In the genomic region with DNA sequence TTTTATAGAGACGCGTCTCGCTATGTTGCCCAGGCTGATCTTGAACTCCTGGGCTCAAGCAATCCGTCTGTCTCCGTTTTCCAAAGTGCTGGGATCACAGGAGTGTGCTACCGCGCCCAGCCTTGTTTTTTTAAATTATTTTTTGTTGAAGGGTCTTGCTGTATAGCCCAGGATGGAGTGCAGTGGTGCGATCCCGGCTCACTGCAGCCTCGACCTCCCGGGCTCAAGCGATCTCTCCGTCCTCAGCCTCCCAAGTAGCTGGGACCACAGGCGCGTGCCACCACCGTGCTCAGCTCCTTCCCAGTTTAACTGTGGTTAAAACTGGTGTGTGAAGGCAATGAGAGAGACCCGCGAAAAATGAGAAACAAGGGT, we compare ENCODE assay signal across 9 cellular contexts. TPM values are rescaled to one million over a fixed set of nuclear protein-coding genes. Genes with fewer than 3 reads are reported as not detected.
A peak's percentile ranks its signal among the peaks of the same experiment; 100 is the strongest.
DNase-seq lines count a peak whose midpoint lies in the region; ATAC-seq and TF ChIP-seq lines count a peak whose summit lies in the region.
"Had no signal": no experiment of that assay in that cellular context is flagged by ENCODE, and none has a peak within 500 bp of the region (broad histone marks: within the 10 kb centered on the region; RNA-seq: fewer than 3 reads in every experiment).

No MANE protein-coding gene starts in this region.

- no peak for ATAC-seq in PC-3

- H3K23ac ChIP-seq in trophoblast cell (ENCODE audit: low read length), result no peak overlapping the region
- H3K23ac ChIP-seq in neuronal stem cell (ENCODE audit: low read depth, low read length, poor library complexity), result no peak overlapping the region

- H3K27me3 ChIP-seq in PC-3 (ENCODE audit: low read length), result no peaks in the 10 kb centered on the region
- H3K27me3 ChIP-seq in trophoblast cell (ENCODE audit: insufficient read depth, low read length), result no peaks in the 10 kb centered on the region
- H3K27me3 ChIP-seq in neuronal stem cell (ENCODE audit: control insufficient read depth in 3 of 3, insufficient read depth in 3 of 3, low read depth in 1 of 3, low read length in 3 of 3), result no peaks in the 10 kb centered on the region

- H3K14ac ChIP-seq in trophoblast cell (ENCODE audit: low read length) (peak overlapping the region; percentile 79), neuronal stem cell (ENCODE audit: low read length) (no peak overlapping the region)

- H2BK5ac ChIP-seq in trophoblast cell (ENCODE audit: low read depth, low read length, poor library complexity), result peak overlapping the region; percentile 64
- no peak overlapping the region for H2BK5ac ChIP-seq in neuronal stem cell (ENCODE audit: low read length)

- H3K9me3 ChIP-seq in ES-I3 (ENCODE audit: control insufficient read depth, insufficient read depth, low read length), result no peaks in the 10 kb centered on the region
- H3K9me3 ChIP-seq in PC-3 (ENCODE audit: low read length), result no peaks in the 10 kb centered on the region
- H3K9me3 ChIP-seq in trophoblast cell (ENCODE audit: insufficient read depth, low read depth, low read length), result no peaks in the 10 kb centered on the region
- H3K9me3 ChIP-seq in neuronal stem cell (replicated peaks in 1 of 2; ENCODE audit: control insufficient read depth in 2 of 2, insufficient read depth in 1 of 2, low read depth in 1 of 2, low read length in 2 of 2), result peaks cover 0 to 11% of the 10 kb centered on the region in 2 donors

- no peak for TF ChIP-seq CTCF in PC-3 (conservative IDR thresholded peaks at IDR 0.05; ENCODE audit: low read depth, low read length)
- TF ChIP-seq CTCF in epithelial cell of proximal tubule (conservative IDR thresholded peaks at IDR 0.05; ENCODE audit: low read depth, low read length), result no peak

- no peak for DNase-seq in PC-3
- no peak for DNase-seq in epithelial cell of proximal tubule (ENCODE audit: low read depth)
- no peak for DNase-seq in trophoblast cell
- DNase-seq in NCI-H1105 treated with DMSO at 0.1 percent for 48 hours (lab: John Stamatoyannopoulos, UW), result no peak
- DNase-seq in neuronal stem cell (ENCODE audit: low spot score), result no peak
- no peak for DNase-seq in T-helper 9 cell
- DNase-seq in SK-N-DZ (ENCODE audit: low spot score), result no peak

- peaks cover 9% of the 10 kb centered on the region for H3K79me1 ChIP-seq in trophoblast cell (ENCODE audit: low read length)
- no peaks in the 10 kb centered on the region for H3K79me1 ChIP-seq in neuronal stem cell (ENCODE audit: low read depth, low read length)

- POLR2A ChIA-PET in PC-3 (lab: Charles Lee; ENCODE audit: unreplicated experiment), result interaction anchor here (0.6 kb wide), 1 partner anchor 11 kb away, joined by 3 read pairs; a partner anchor contains a TSS

- H2BK12ac ChIP-seq in trophoblast cell (ENCODE audit: low read length) (peak overlapping the region; percentile 91), neuronal stem cell (ENCODE audit: low read length) (no peak overlapping the region)

- H3K9me2 ChIP-seq in PC-3 (replicated peaks; ENCODE audit: low read length), result no peaks in the 10 kb centered on the region

- H3K9ac ChIP-seq in ES-I3 (ENCODE audit: low read depth, low read length), result peak overlapping the region; percentile 14; the same call in 1 of the 2 replicates
- peak overlapping the region; percentile 82 for H3K9ac ChIP-seq in PC-3 (ENCODE audit: low read length)
- no peak overlapping the region for H3K9ac ChIP-seq in trophoblast cell (ENCODE audit: low read length)
- no peak overlapping the region for H3K9ac ChIP-seq in neuronal stem cell (ENCODE audit: low read depth, low read length, poor library complexity)

- H2BK15ac ChIP-seq in neuronal stem cell (ENCODE audit: low read length), result no peak overlapping the region

- H3K4me2 ChIP-seq in PC-3 (ENCODE audit: low read length), result peak overlapping the region; percentile 91
- peak overlapping the region; percentile 73 for H3K4me2 ChIP-seq in trophoblast cell (ENCODE audit: low read length)
- no peak overlapping the region for H3K4me2 ChIP-seq in neuronal stem cell (ENCODE audit: insufficient read depth, low read length, poor library complexity, severe bottlenecking)

- H4K12ac ChIP-seq in trophoblast cell (ENCODE audit: low read depth, low read length), result peak overlapping the region; percentile 91

- H3K4ac ChIP-seq in trophoblast cell (ENCODE audit: low read depth, low read length) (peak overlapping the region; percentile 70), neuronal stem cell (ENCODE audit: low read length) (no peak overlapping the region)

- H4K20me1 ChIP-seq in PC-3 (ENCODE audit: low read length), result no peaks in the 10 kb centered on the region

- no peaks in the 10 kb centered on the region for H3K36me3 ChIP-seq in ES-I3 (ENCODE audit: insufficient read depth, low read length)
- H3K36me3 ChIP-seq in PC-3 (ENCODE audit: low read depth, low read length), result no peaks in the 10 kb centered on the region
- H3K36me3 ChIP-seq in trophoblast cell (ENCODE audit: control insufficient read depth in 1 of 2, insufficient read depth in 2 of 2, low read length in 2 of 2), result no peaks in the 10 kb centered on the region
- no peaks in the 10 kb centered on the region for H3K36me3 ChIP-seq in neuronal stem cell (replicated peaks in 1 of 2; ENCODE audit: control insufficient read depth in 2 of 2, insufficient read depth in 2 of 2, low read length in 2 of 2)

- H3K4me3 ChIP-seq in PC-3 (ENCODE audit: low read length), result peak overlapping the region; percentile 71
- H3K4me3 ChIP-seq in epithelial cell of proximal tubule (ENCODE audit: low read depth, low read length), result peak overlapping the region; percentile 58
- H3K4me3 ChIP-seq in trophoblast cell (ENCODE audit: low read depth, low read length), result no peak overlapping the region
- H3K4me3 ChIP-seq in neuronal stem cell (ENCODE audit: low read length in 2 of 2), result no peak overlapping the region

- H4K8ac ChIP-seq in trophoblast cell (ENCODE audit: low read depth, low read length) (peak overlapping the region; percentile 96), neuronal stem cell (ENCODE audit: low read depth, low read length) (no peak overlapping the region)

- intact Hi-C loops in PC-3 (cut with micrococcal nuclease), result loop anchor here (1.0 kb wide), 1 partner anchor 11 kb away; a partner anchor contains a TSS

- H4K91ac ChIP-seq in trophoblast cell (ENCODE audit: low read depth, low read length) (peak overlapping the region; percentile 83), neuronal stem cell (ENCODE audit: low read depth, low read length, poor library complexity) (no peak overlapping the region)

- H3K4me1 ChIP-seq in ES-I3 (ENCODE audit: insufficient read depth, low read length) (no peaks in the 10 kb centered on the region), PC-3 (ENCODE audit: insufficient read depth, low read length) (peaks cover 14% of the 10 kb centered on the region), trophoblast cell (ENCODE audit: control insufficient read depth in 1 of 2, insufficient read depth in 2 of 2, low read length in 2 of 2) (peaks cover 5 to 8% of the 10 kb centered on the region in 2 experiments), neuronal stem cell (ENCODE audit: control insufficient read depth in 2 of 2, insufficient read depth in 1 of 2, low read depth in 1 of 2, low read length in 2 of 2) (peaks cover 0 to 2% of the 10 kb centered on the region in 2 donors)

- no peak overlapping the region for H3K18ac ChIP-seq in trophoblast cell (ENCODE audit: low read length)
- no peak overlapping the region for H3K18ac ChIP-seq in neuronal stem cell (ENCODE audit: low read length)

- H3K27ac ChIP-seq in PC-3 (ENCODE audit: low read length), result peak overlapping the region; percentile 68
- H3K27ac ChIP-seq in trophoblast cell (ENCODE audit: low read depth, low read length), result peak overlapping the region; percentile 74
- H3K27ac ChIP-seq in neuronal stem cell (replicated peaks; ENCODE audit: low read length), result no peak overlapping the region

- H2AFZ ChIP-seq in PC-3 (ENCODE audit: low read length) (peak overlapping the region; percentile 92), trophoblast cell (ENCODE audit: insufficient read depth, low read length, poor library complexity) (peak overlapping the region; percentile 78), neuronal stem cell (ENCODE audit: low read length) (no peak overlapping the region)

- CTCF ChIA-PET in PC-3 (lab: Charles Lee), result no interaction called here

- H3F3A ChIP-seq in PC-3 (ENCODE audit: low read length, unreplicated experiment), result peaks cover 7% of the 10 kb centered on the region

- WGBS in trophoblast cell (ENCODE audit: extremely low coverage, insufficient coverage, insufficient read length), result no CpG with 5 or more reads among the region's 18 CpGs
- no CpG with 5 or more reads among the region's 18 CpGs for WGBS in neuronal stem cell (ENCODE audit: extremely low coverage in 2 of 2, insufficient read length in 2 of 2, insufficient replicate concordance in 1 of 2), 2 donors

- TSS peak; percentile 69 for BruUV-seq in PC-3 (replicated peaks; lab: Mats Ljungman, UMichigan)

- H3K79me2 ChIP-seq in PC-3 (ENCODE audit: low read length), result no peaks in the 10 kb centered on the region
- no peaks in the 10 kb centered on the region for H3K79me2 ChIP-seq in trophoblast cell (ENCODE audit: control insufficient read depth, insufficient read depth, low read length, poor library complexity)

- H2AK5ac ChIP-seq in trophoblast cell (ENCODE audit: low read length), result no peak overlapping the region
- no peak overlapping the region for H2AK5ac ChIP-seq in neuronal stem cell (ENCODE audit: low read depth, low read length)

- H2BK120ac ChIP-seq in trophoblast cell (ENCODE audit: insufficient read depth, low read length, poor library complexity) (peak overlapping the region; percentile 46), neuronal stem cell (ENCODE audit: low read depth, low read length) (no peak overlapping the region)

RNA-seq across cellular contexts. Expression of a gene that starts 11.0 kb away (rescaled TPM):
- total RNA-seq in PC-3 (2014; rRNA removed) (417 and 421 TPM in 2 replicates), epithelial cell of proximal tubule (207 and 359 TPM in 2 replicates)
- polyA plus RNA-seq in trophoblast cell (2013), result 123 and 124 TPM in 2 replicates
- 114 TPM for polyA plus RNA-seq in neuronal stem cell (2013, experiment 1 of 2)
- polyA plus RNA-seq in neuronal stem cell (2013, experiment 2 of 2), result 114 TPM
- 164 and 165 TPM in 2 replicates for polyA plus RNA-seq in SK-N-DZ (2014; cell fraction: cytosol; rRNA removed)
- polyA plus RNA-seq in SK-N-DZ (2014; cell fraction: nucleus; rRNA removed), result 49.1 and 84.0 TPM in 2 replicates

RNA-seq across cellular contexts. Expression of a gene that starts 16.9 kb away (rescaled TPM):
- total RNA-seq in PC-3 (2014; rRNA removed) (7.0 and 9.4 TPM in 2 replicates), epithelial cell of proximal tubule (0.81 and 2.2 TPM in 2 replicates)
- polyA plus RNA-seq in trophoblast cell (2013), result 1.5 and 1.8 TPM in 2 replicates
- polyA plus RNA-seq in neuronal stem cell (2013, experiment 1 of 2), result 3.7 TPM
- 3.3 TPM for polyA plus RNA-seq in neuronal stem cell (2013, experiment 2 of 2)
- 2.9 and 4.2 TPM in 2 replicates for polyA plus RNA-seq in SK-N-DZ (2014; cell fraction: cytosol; rRNA removed)
- 2.2 and 2.6 TPM in 2 replicates for polyA plus RNA-seq in SK-N-DZ (2014; cell fraction: nucleus; rRNA removed)

RNA-seq across cellular contexts. Expression of a gene that starts 48.5 kb away (rescaled TPM):
- total RNA-seq in PC-3 (2014; rRNA removed) (not detected in 2 replicates), epithelial cell of proximal tubule (not detected in 2 replicates)
- 0.14 and 0.64 TPM in 2 replicates for polyA plus RNA-seq in trophoblast cell (2013)
- polyA plus RNA-seq in neuronal stem cell (2013, experiment 1 of 2), result not detected
- polyA plus RNA-seq in neuronal stem cell (2013, experiment 2 of 2), result not detected
- polyA plus RNA-seq in SK-N-DZ (2014; cell fraction: cytosol; rRNA removed), result not detected in 2 replicates
- not detected in 2 replicates for polyA plus RNA-seq in SK-N-DZ (2014; cell fraction: nucleus; rRNA removed)
- total RNA-seq: activated CD8-positive, alpha-beta memory T cell treated with anti-CD3 and anti-CD28 coated beads for 36 hours had no signal

Comparison
In these comparisons a context has a peak if more than half of its experiments do, and no peak if none do; other contexts are left out.
1. H3K9ac ChIP-seq: peak in ES-I3 (single experiment) and PC-3 (single experiment); none in trophoblast cell (single experiment) and neuronal stem cell (single experiment).
2. H3K4me3 ChIP-seq: peak in PC-3 (single experiment) and epithelial cell of proximal tubule (single experiment); none in trophoblast cell (single experiment) and neuronal stem cell (0 of 2).